12 cellular contexts compared by ENCODE assay signal in genomic region chr4:183600189-183600685, GRCh38. TPM values are rescaled to one million over a fixed set of nuclear protein-coding genes. Genes with fewer than 3 reads are reported as not detected.
DNase-seq lines count a peak whose midpoint lies in the region; ATAC-seq, FAIRE-seq and TF ChIP-seq lines count a peak whose summit lies in the region.
"Had no signal": no experiment of that assay in that cellular context is flagged by ENCODE, and none has a peak within 500 bp of the region (broad histone marks: within the 10 kb centered on the region; RNA-seq: fewer than 3 reads in every experiment).

No MANE protein-coding gene starts in this region.

- H3K9me3 Mint-ChIP-seq in HFFc6 (no peaks in the 10 kb centered on the region), CD14-positive monocyte (peaks cover 0 to 3% (median 0%) of the 10 kb centered on the region in 7 donors)
- H3K9me3 Mint-ChIP-seq in activated CD8-positive, alpha-beta T cell treated with anti-CD3 and anti-CD28 coated beads for 36 hours, result no peaks in the 10 kb centered on the region
- no peaks in the 10 kb centered on the region for H3K9me3 Mint-ChIP-seq in activated T-helper 2 cell treated with anti-CD3 and anti-CD28 coated beads, Interferon-gamma antibody, Interleukin-2, Interleukin-4, amounts not matched to agents 10 μg/mL and 5 μg/mL and 100 μg/mL, durations not matched to agents 14 hours and 24 hours and 36 hours

- no peak overlapping the region for H3K4me2 ChIP-seq in keratinocyte (ENCODE audit: control insufficient read depth, extremely low read depth, insufficient read depth, low read depth, low read length)

- dilution Hi-C loops in keratinocyte (cut with MboI; ENCODE audit: extremely low pct_ligation_motif_present, low sequenced_read_pairs), result no loop called here

- no peaks in the 10 kb centered on the region for H3K27me3 ChIP-seq in keratinocyte (ENCODE audit: control insufficient read depth, extremely low read depth, insufficient read depth, low read length)

- no peak for FAIRE-seq in keratinocyte (lab: Jason Lieb, UNC)

- H3K79me2 ChIP-seq in keratinocyte (ENCODE audit: control insufficient read depth, insufficient read depth, low read length), result no peaks in the 10 kb centered on the region

- no peaks in the 10 kb centered on the region for H3K9me1 ChIP-seq in keratinocyte (ENCODE audit: control insufficient read depth, extremely low read depth, insufficient read depth, low read length)

- H3K36me3 Mint-ChIP-seq in HFFc6 (ENCODE audit: low read depth) (no peaks in the 10 kb centered on the region), CD14-positive monocyte (no peaks in the 10 kb centered on the region)
- H3K36me3 Mint-ChIP-seq in activated CD8-positive, alpha-beta T cell treated with anti-CD3 and anti-CD28 coated beads for 36 hours (ENCODE audit: low read depth), result no peaks in the 10 kb centered on the region
- H3K36me3 Mint-ChIP-seq in activated T-helper 2 cell treated with anti-CD3 and anti-CD28 coated beads, Interferon-gamma antibody, Interleukin-2, Interleukin-4, amounts not matched to agents 10 μg/mL and 5 μg/mL and 100 μg/mL, durations not matched to agents 14 hours and 24 hours and 36 hours (ENCODE audit: low read depth), result no peaks in the 10 kb centered on the region
- H3K36me3 Mint-ChIP-seq: memory B cell had no signal

- DNase-seq in EH (ENCODE audit: low read depth) (peak; percentile 28), HFFc6 (no peak), keratinocyte (ENCODE audit: low read depth, low spot score) (no peak), D341Med (ENCODE audit: low spot score) (no peak), CD14-positive monocyte (ENCODE audit: low spot score) (no peak)
- peak; percentile 6 for DNase-seq in activated CD8-positive, alpha-beta T cell treated with anti-CD3 and anti-CD28 coated beads for 36 hours
- no peak for DNase-seq in activated T-helper 2 cell treated with anti-CD3 and anti-CD28 coated beads, Interferon-gamma antibody, Interleukin-2, Interleukin-4, amounts not matched to agents 10 μg/mL and 5 μg/mL and 100 μg/mL, durations not matched to agents 14 hours and 24 hours and 36 hours (ENCODE audit: low spot score)
- DNase-seq: cerebellar nuclear complex; NCI-H2029 treated with DMSO at 0.1 percent for 48 hours; stimulated activated CD4-positive, alpha-beta T cell treated with anti-CD3 and anti-CD28 coated beads, Interleukin-2, amount 100 ng/mL, for 48 hours had no signal

- no peak overlapping the region for H2AFZ ChIP-seq in keratinocyte (ENCODE audit: control insufficient read depth, low read length)

- H3K36me3 ChIP-seq in keratinocyte (ENCODE audit: control insufficient read depth in 2 of 2, extremely low read depth in 1 of 2, insufficient read depth in 2 of 2, low read length in 2 of 2), result no peaks in the 10 kb centered on the region

- CTCF ChIA-PET in activated CD8-positive, alpha-beta T cell treated with anti-CD3 and anti-CD28 coated beads for 36 hours (lab: Charles Lee), result interaction anchor here (0.8 to 2.3 kb wide), 12 partner anchors 10 to 136 kb away, joined by 3 to 9 read pairs (median 4); no protein-coding TSS in a partner anchor

- no peak overlapping the region for H3K27ac Mint-ChIP-seq in HFFc6
- H3K27ac Mint-ChIP-seq in activated CD8-positive, alpha-beta T cell treated with anti-CD3 and anti-CD28 coated beads for 36 hours, result no peak overlapping the region
- no peak overlapping the region for H3K27ac Mint-ChIP-seq in activated T-helper 2 cell treated with anti-CD3 and anti-CD28 coated beads, Interferon-gamma antibody, Interleukin-2, Interleukin-4, amounts not matched to agents 10 μg/mL and 5 μg/mL and 100 μg/mL, durations not matched to agents 14 hours and 24 hours and 36 hours
- no peak overlapping the region for H3K27ac Mint-ChIP-seq in CD14-positive monocyte
- H3K27ac Mint-ChIP-seq: memory B cell had no signal

- no peaks in the 10 kb centered on the region for H3K9me3 ChIP-seq in keratinocyte (ENCODE audit: control insufficient read depth, low read depth, low read length)

- TF ChIP-seq CTCF in HFFc6 (IDR thresholded peaks at IDR 0.05) (peak; percentile 74), keratinocyte (optimal IDR thresholded peaks at IDR 0.05 in 1 of 3, IDR thresholded peaks at IDR 0.05 in 1 of 3, conservative IDR thresholded peaks at IDR 0.05 in 1 of 3; ENCODE audit: extremely low read depth in 1 of 3, insufficient read depth in 2 of 3, low read length in 3 of 3) (peak; percentile 38 to 44 (median 39)), CD14-positive monocyte (IDR thresholded peaks at IDR 0.05) (no peak)
- no peak for TF ChIP-seq CTCF in activated CD8-positive, alpha-beta T cell treated with anti-CD3 and anti-CD28 coated beads for 36 hours (IDR thresholded peaks at IDR 0.05)

- H3K4me1 Mint-ChIP-seq in HFFc6 (ENCODE audit: low read depth), result peaks cover 7% of the 10 kb centered on the region; the same call in 1 of the 2 replicates
- H3K4me1 Mint-ChIP-seq in activated CD8-positive, alpha-beta T cell treated with anti-CD3 and anti-CD28 coated beads for 36 hours (ENCODE audit: low read depth), result no peaks in the 10 kb centered on the region
- peaks cover 2% of the 10 kb centered on the region for H3K4me1 Mint-ChIP-seq in activated T-helper 2 cell treated with anti-CD3 and anti-CD28 coated beads, Interferon-gamma antibody, Interleukin-2, Interleukin-4, amounts not matched to agents 10 μg/mL and 5 μg/mL and 100 μg/mL, durations not matched to agents 14 hours and 24 hours and 36 hours (ENCODE audit: low read depth)
- H3K4me1 Mint-ChIP-seq in CD14-positive monocyte, result no peaks in the 10 kb centered on the region

- no peaks in the 10 kb centered on the region for H4K20me1 ChIP-seq in keratinocyte (ENCODE audit: control insufficient read depth, extremely low read depth, insufficient read depth, low read length)

- no peak for ATAC-seq in activated CD8-positive, alpha-beta T cell treated with anti-CD3 and anti-CD28 coated beads for 36 hours
- no peak for ATAC-seq in GM18867 (IDR thresholded peaks at IDR 0.05; ENCODE audit: unreplicated experiment)

- H3K27me3 Mint-ChIP-seq in HFFc6 (ENCODE audit: insufficient read depth) (no peaks in the 10 kb centered on the region; the same call in none of the 2 replicates), CD14-positive monocyte (ENCODE audit: low read depth in 3 of 3) (peaks cover 0 to 4% (median 0%) of the 10 kb centered on the region in 3 donors)
- H3K27me3 Mint-ChIP-seq in activated CD8-positive, alpha-beta T cell treated with anti-CD3 and anti-CD28 coated beads for 36 hours, result peaks cover 1% of the 10 kb centered on the region
- peaks cover 19% of the 10 kb centered on the region for H3K27me3 Mint-ChIP-seq in activated T-helper 2 cell treated with anti-CD3 and anti-CD28 coated beads, Interferon-gamma antibody, Interleukin-2, Interleukin-4, amounts not matched to agents 10 μg/mL and 5 μg/mL and 100 μg/mL, durations not matched to agents 14 hours and 24 hours and 36 hours (ENCODE audit: low read depth)
- H3K27me3 Mint-ChIP-seq: memory B cell had no signal

- H3K4me3 Mint-ChIP-seq in HFFc6, result no peak overlapping the region
- H3K4me3 Mint-ChIP-seq in activated CD8-positive, alpha-beta T cell treated with anti-CD3 and anti-CD28 coated beads for 36 hours, result no peak overlapping the region
- no peak overlapping the region for H3K4me3 Mint-ChIP-seq in activated T-helper 2 cell treated with anti-CD3 and anti-CD28 coated beads, Interferon-gamma antibody, Interleukin-2, Interleukin-4, amounts not matched to agents 10 μg/mL and 5 μg/mL and 100 μg/mL, durations not matched to agents 14 hours and 24 hours and 36 hours (ENCODE audit: low read depth)
- no peak overlapping the region for H3K4me3 Mint-ChIP-seq in CD14-positive monocyte
- H3K4me3 Mint-ChIP-seq: memory B cell had no signal

- H3K4me3 ChIP-seq in keratinocyte (ENCODE audit: control insufficient read depth in 2 of 3, extremely low read depth in 1 of 3, insufficient read depth in 2 of 3, low read depth in 1 of 3, low read length in 3 of 3), result no peak overlapping the region

- H3K4me1 ChIP-seq in keratinocyte (ENCODE audit: control insufficient read depth, extremely low read depth, insufficient read depth, low read length), result no peaks in the 10 kb centered on the region

- intact Hi-C loops in activated CD8-positive, alpha-beta T cell treated with anti-CD3 and anti-CD28 coated beads for 36 hours (cut with micrococcal nuclease), result loop anchor here (5.0 kb wide), 1 partner anchor 123 kb away; no protein-coding TSS in a partner anchor
- intact Hi-C loops in activated T-helper 2 cell treated with anti-CD3 and anti-CD28 coated beads, Interferon-gamma antibody, Interleukin-2, Interleukin-4, amounts not matched to agents 10 μg/mL and 5 μg/mL and 100 μg/mL, durations not matched to agents 14 hours and 24 hours and 36 hours (cut with micrococcal nuclease), result loop anchor here (2.0 kb wide), 1 partner anchor 127 kb away; no protein-coding TSS in a partner anchor
- intact Hi-C loops in CD14-positive monocyte (cut with micrococcal nuclease), result no loop called here

- H3K9ac ChIP-seq in keratinocyte (ENCODE audit: control insufficient read depth, extremely low read depth, insufficient read depth, low read length), result no peak overlapping the region

- no peak overlapping the region for H3K27ac ChIP-seq in keratinocyte (ENCODE audit: control insufficient read depth, insufficient read depth, low read length)

- POLR2A ChIA-PET in activated CD8-positive, alpha-beta T cell treated with anti-CD3 and anti-CD28 coated beads for 36 hours (lab: Charles Lee), result interaction anchor here (0.7 kb wide), 1 partner anchor 436 kb away, joined by 3 read pairs; no protein-coding TSS in a partner anchor

RNA-seq across cellular contexts. Expression of gene RWDD4, which starts 58.7 kb away (rescaled TPM):
- total RNA-seq in HFFc6 (2021; fragmentation: NEBNext Ultra II Directional; extraction: Animal tissue kit (Norgen Biotek cat#: 25700)), result 10 to 100 TPM; 26.3 to 30.9 (median 28.9) TPM
- total RNA-seq in activated CD8-positive, alpha-beta T cell treated with anti-CD3 and anti-CD28 coated beads for 36 hours, result 10 to 100 TPM; 19.4 to 20.9 TPM
- polyA plus RNA-seq in keratinocyte, result 12.1 to 25.5 TPM (median 17.4 TPM) in 3 replicates
- polyA plus RNA-seq in keratinocyte (2011; ENCODE audit: low read depth), result 18.1 TPM
- 15.0 and 21.0 TPM in 2 replicates for polyA plus RNA-seq in keratinocyte (2011; cell fraction: cytosol; rRNA removed)
- 9.5 TPM in 2 replicates for polyA plus RNA-seq in keratinocyte (2011; cell fraction: nucleus; rRNA removed)
- 16.7 and 17.4 TPM in 2 replicates for polyA plus RNA-seq in keratinocyte (2012; ENCODE audit: low replicate concordance)
- 0.95 to 6.6 TPM (median 2.9 TPM) in 3 replicates for polyA minus RNA-seq in keratinocyte
- 14.2 TPM for polyA minus RNA-seq in keratinocyte (2011; cell fraction: cytosol; rRNA and poly(A)+ RNA removed)
- polyA minus RNA-seq in keratinocyte (2011; cell fraction: nucleus; rRNA and poly(A)+ RNA removed), result 2.5 and 3.3 TPM in 2 replicates
- total RNA-seq in activated T-helper 2 cell treated with anti-CD3 and anti-CD28 coated beads, Interferon-gamma antibody, Interleukin-2, Interleukin-4, amounts not matched to agents 10 μg/mL and 5 μg/mL and 100 μg/mL, durations not matched to agents 14 hours and 24 hours and 36 hours, result 26.3 and 27.6 TPM in 2 replicates
- polyA plus RNA-seq in CD14-positive monocyte, result 10 to 100 TPM; 16.5 to 21.2 TPM

RNA-seq across cellular contexts. Expression of gene TRAPPC11, which starts 58.9 kb away (rescaled TPM):
- 10 to 100 TPM; 24.8 to 29.5 (median 26.1) TPM for total RNA-seq in HFFc6 (2021; fragmentation: NEBNext Ultra II Directional; extraction: Animal tissue kit (Norgen Biotek cat#: 25700))
- 10 to 100 TPM; 28.5 to 32.2 TPM for total RNA-seq in activated CD8-positive, alpha-beta T cell treated with anti-CD3 and anti-CD28 coated beads for 36 hours
- polyA plus RNA-seq in keratinocyte, result 30.8 to 42.5 TPM (median 33.2 TPM) in 3 replicates
- 13.9 TPM for polyA plus RNA-seq in keratinocyte (2011; ENCODE audit: low read depth)
- 21.0 and 39.7 TPM in 2 replicates for polyA plus RNA-seq in keratinocyte (2011; cell fraction: cytosol; rRNA removed)
- polyA plus RNA-seq in keratinocyte (2011; cell fraction: nucleus; rRNA removed), result 53.1 and 58.7 TPM in 2 replicates
- 12.4 and 13.8 TPM in 2 replicates for polyA plus RNA-seq in keratinocyte (2012; ENCODE audit: low replicate concordance)
- polyA minus RNA-seq in keratinocyte, result 9.2 to 45.6 TPM (median 45.0 TPM) in 3 replicates
- polyA minus RNA-seq in keratinocyte (2011; cell fraction: cytosol; rRNA and poly(A)+ RNA removed), result 16.9 TPM
- 26.9 and 53.3 TPM in 2 replicates for polyA minus RNA-seq in keratinocyte (2011; cell fraction: nucleus; rRNA and poly(A)+ RNA removed)
- 28.1 and 32.0 TPM in 2 replicates for total RNA-seq in activated T-helper 2 cell treated with anti-CD3 and anti-CD28 coated beads, Interferon-gamma antibody, Interleukin-2, Interleukin-4, amounts not matched to agents 10 μg/mL and 5 μg/mL and 100 μg/mL, durations not matched to agents 14 hours and 24 hours and 36 hours
- polyA plus RNA-seq in CD14-positive monocyte, result 10 to 100 TPM; 18.4 to 30.7 TPM

Comparison
In these comparisons a context has a peak if more than half of its experiments do, and no peak if none do; other contexts are left out.
1. DNase-seq: peak in EH (single experiment) and activated CD8-positive, alpha-beta T cell treated with anti-CD3 and anti-CD28 coated beads for 36 hours (single experiment); none in HFFc6 (single experiment), keratinocyte (single experiment), activated T-helper 2 cell treated with anti-CD3 and anti-CD28 coated beads, Interferon-gamma antibody, Interleukin-2, Interleukin-4, amounts not matched to agents 10 μg/mL and 5 μg/mL and 100 μg/mL, durations not matched to agents 14 hours and 24 hours and 36 hours (single experiment), D341Med (single experiment) and CD14-positive monocyte (single experiment).
2. CTCF ChIP-seq: peak in HFFc6 (single experiment) and keratinocyte (3 of 3); none in activated CD8-positive, alpha-beta T cell treated with anti-CD3 and anti-CD28 coated beads for 36 hours (single experiment) and CD14-positive monocyte (single experiment).
3. intact Hi-C loops: an anchor here in activated CD8-positive, alpha-beta T cell treated with anti-CD3 and anti-CD28 coated beads for 36 hours (5.0 kb wide) and activated T-helper 2 cell treated with anti-CD3 and anti-CD28 coated beads, Interferon-gamma antibody, Interleukin-2, Interleukin-4, amounts not matched to agents 10 μg/mL and 5 μg/mL and 100 μg/mL, durations not matched to agents 14 hours and 24 hours and 36 hours (2.0 kb wide); none called in CD14-positive monocyte.